In the genomic region with DNA sequence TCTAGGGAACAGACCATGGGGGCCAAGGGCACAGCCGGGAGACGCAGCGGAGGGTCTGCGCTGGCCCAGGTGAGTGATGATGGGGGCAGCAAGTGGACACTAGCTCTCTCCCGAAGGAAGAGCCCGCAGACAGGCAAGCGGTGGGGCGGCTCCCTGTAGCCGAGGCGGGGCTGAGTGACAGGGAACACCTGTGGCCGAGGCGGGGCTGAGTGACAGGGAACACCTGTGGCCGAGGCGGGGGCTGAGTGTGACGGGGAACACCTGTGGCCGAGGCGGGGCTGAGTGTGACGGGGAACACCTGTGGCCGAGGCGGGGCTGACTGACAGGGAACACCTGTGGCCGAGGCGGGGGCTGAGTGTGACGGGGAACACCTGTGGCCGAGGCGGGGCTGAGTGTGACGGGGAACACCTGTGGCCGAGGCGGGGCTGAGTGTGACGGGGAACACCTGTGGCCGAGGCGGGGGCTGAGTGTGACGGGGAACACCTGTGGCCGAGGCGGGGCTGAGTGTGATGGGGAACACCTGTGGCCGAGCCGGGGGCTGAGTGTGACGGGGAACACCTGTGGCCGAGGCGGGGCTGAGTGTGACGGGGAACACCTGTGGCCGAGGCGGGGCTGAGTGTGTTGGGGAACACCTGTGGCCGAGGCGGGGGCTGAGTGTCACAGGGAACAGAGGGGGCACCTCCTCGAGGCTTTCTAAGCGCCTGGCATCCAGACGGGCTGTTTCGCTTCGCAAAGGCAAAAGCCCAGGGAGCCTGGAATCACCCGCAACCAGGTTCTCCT, we compare ENCODE assay signal across 11 cellular contexts. TPM values are rescaled to one million over a fixed set of nuclear protein-coding genes. Genes with fewer than 3 reads are reported as not detected.
DNase-seq lines count a peak whose midpoint lies in the region; ATAC-seq and TF ChIP-seq lines count a peak whose summit lies in the region.
"Not testable (repeated sequence)": the region's sequence is repeated elsewhere in the genome, so short reads cannot be mapped to it uniquely, and the experiment has no call there.
"Had no signal": no experiment of that assay in that cellular context is flagged by ENCODE, and none has a peak within 500 bp of the region (broad histone marks: within the 10 kb centered on the region; RNA-seq: fewer than 3 reads in every experiment).

No MANE protein-coding gene starts in this region.

- intact Hi-C loops in HCT116 (cut with micrococcal nuclease); PC-3 (cut with micrococcal nuclease); natural killer cell (cut with micrococcal nuclease): not testable (repeated sequence)
- intact Hi-C loops in dorsolateral prefrontal cortex (cut with DNase I) = loop anchor here in 1 of 2 donors (10.0 kb wide), 1 partner anchor 317 kb away; the partner anchor contains the start of gene BSG

- H3K4me1 ChIP-seq in HCT116 (ENCODE audit: control insufficient read depth in 1 of 2, insufficient read depth in 2 of 2, low read length in 2 of 2) = peaks cover 0 to 13% of the 10 kb centered on the region in 2 experiments; a peak in 2 of 4 replicates
- H3K4me1 ChIP-seq in PC-3 (ENCODE audit: insufficient read depth, low read length); hepatocyte (ENCODE audit: insufficient read depth): not testable (repeated sequence)

- H3K4me2 ChIP-seq in HCT116 (ENCODE audit: low read length) (peak overlapping the region; percentile 80), PC-3 (ENCODE audit: low read length) (peak overlapping the region; percentile 86), hepatocyte (peak overlapping the region; percentile 68)

- not testable (repeated sequence) for BruUV-seq in HCT116 (replicated peaks; lab: Mats Ljungman, UMichigan); PC-3 (replicated peaks; lab: Mats Ljungman, UMichigan)

- not testable (repeated sequence) for TF ChIP-seq CTCF in AG10803 (conservative IDR thresholded peaks at IDR 0.05; ENCODE audit: low read length); HCT116 (IDR thresholded peaks at IDR 0.05 in 2 of 3, conservative IDR thresholded peaks at IDR 0.05 in 1 of 3; ENCODE audit: borderline replicate concordance in 1 of 3, insufficient read depth in 1 of 3, low read depth in 2 of 3, low read length in 2 of 3); PC-3 (conservative IDR thresholded peaks at IDR 0.05; ENCODE audit: low read depth, low read length); dorsolateral prefrontal cortex (IDR thresholded peaks at IDR 0.05 in 54 of 56, conservative IDR thresholded peaks at IDR 0.05 in 2 of 56; ENCODE audit: low read depth in 1 of 56, partially characterized antibody in 56 of 56); hepatocyte (IDR thresholded peaks at IDR 0.05; ENCODE audit: poor library complexity); natural killer cell (IDR thresholded peaks at IDR 0.05)

- H3K9me3 Mint-ChIP-seq in activated T-helper 17 cell treated with anti-CD3 and anti-CD28 coated beads, Interleukin-2, amount 50 U/mL, for 72 hours; natural killer cell; stimulated activated memory B cell treated with anti-CD40 and anti-IgM and Interleukin-4, amounts not matched to agents 10 μg/mL and 1 μg/mL and 100 μg/mL, for 72 hours: not testable (repeated sequence)

- POLR2A ChIA-PET in HCT116 (lab: Charles Lee); PC-3 (lab: Charles Lee; ENCODE audit: unreplicated experiment): not testable (repeated sequence)

- H3K36me3 Mint-ChIP-seq in activated T-helper 17 cell treated with anti-CD3 and anti-CD28 coated beads, Interleukin-2, amount 50 U/mL, for 72 hours (ENCODE audit: low read depth) = peaks cover 38% of the 10 kb centered on the region
- H3K36me3 Mint-ChIP-seq in natural killer cell = not testable (repeated sequence)
- peaks cover 14% of the 10 kb centered on the region for H3K36me3 Mint-ChIP-seq in stimulated activated memory B cell treated with anti-CD40 and anti-IgM and Interleukin-4, amounts not matched to agents 10 μg/mL and 1 μg/mL and 100 μg/mL, for 72 hours

- not testable (repeated sequence) for H3K27me3 Mint-ChIP-seq in activated T-helper 17 cell treated with anti-CD3 and anti-CD28 coated beads, Interleukin-2, amount 50 U/mL, for 72 hours; natural killer cell (ENCODE audit: low read depth in 2 of 2); stimulated activated memory B cell treated with anti-CD40 and anti-IgM and Interleukin-4, amounts not matched to agents 10 μg/mL and 1 μg/mL and 100 μg/mL, for 72 hours

- not testable (repeated sequence) for H4K20me1 ChIP-seq in HCT116 (ENCODE audit: insufficient read depth); PC-3 (ENCODE audit: low read length); hepatocyte (ENCODE audit: insufficient read depth, poor library complexity, severe bottlenecking)

- not testable (repeated sequence) for H3K4me1 Mint-ChIP-seq in activated T-helper 17 cell treated with anti-CD3 and anti-CD28 coated beads, Interleukin-2, amount 50 U/mL, for 72 hours
- H3K4me1 Mint-ChIP-seq in natural killer cell = peaks cover 9 to 30% of the 10 kb centered on the region in 2 donors
- H3K4me1 Mint-ChIP-seq in stimulated activated memory B cell treated with anti-CD40 and anti-IgM and Interleukin-4, amounts not matched to agents 10 μg/mL and 1 μg/mL and 100 μg/mL, for 72 hours = peaks cover 44% of the 10 kb centered on the region

- H3K9me3 ChIP-seq in HCT116 (ENCODE audit: control insufficient read depth in 1 of 2, insufficient read depth in 1 of 2, low read depth in 1 of 2, low read length in 2 of 2); PC-3 (ENCODE audit: low read length); hepatocyte (ENCODE audit: low read depth): not testable (repeated sequence)

- peak overlapping the region; percentile 85 for H3K4me3 Mint-ChIP-seq in activated T-helper 17 cell treated with anti-CD3 and anti-CD28 coated beads, Interleukin-2, amount 50 U/mL, for 72 hours
- peak overlapping the region; percentile 86 for H3K4me3 Mint-ChIP-seq in natural killer cell
- H3K4me3 Mint-ChIP-seq in stimulated activated memory B cell treated with anti-CD40 and anti-IgM and Interleukin-4, amounts not matched to agents 10 μg/mL and 1 μg/mL and 100 μg/mL, for 72 hours = peak overlapping the region; percentile 85

- peak overlapping the region; percentile 99 for H3K27ac Mint-ChIP-seq in activated T-helper 17 cell treated with anti-CD3 and anti-CD28 coated beads, Interleukin-2, amount 50 U/mL, for 72 hours
- peak overlapping the region; percentile 99 for H3K27ac Mint-ChIP-seq in natural killer cell
- H3K27ac Mint-ChIP-seq in stimulated activated memory B cell treated with anti-CD40 and anti-IgM and Interleukin-4, amounts not matched to agents 10 μg/mL and 1 μg/mL and 100 μg/mL, for 72 hours = peak overlapping the region; percentile 100

- not testable (repeated sequence) for H3F3A ChIP-seq in PC-3 (ENCODE audit: low read length, unreplicated experiment)

- H3K4me3 ChIP-seq in AG10803 (ENCODE audit: low read length) = peak overlapping the region; percentile 82
- peak overlapping the region; percentile 83 to 85 for H3K4me3 ChIP-seq in HCT116 (replicated peaks in 1 of 2; ENCODE audit: low read depth in 1 of 2, low read length in 2 of 2)
- peak overlapping the region; percentile 84 for H3K4me3 ChIP-seq in PC-3 (ENCODE audit: low read length)
- peak overlapping the region; percentile 36 to 98 (median 83) for H3K4me3 ChIP-seq in dorsolateral prefrontal cortex
- H3K4me3 ChIP-seq in hepatocyte = peak overlapping the region; percentile 88

- H3K27ac ChIP-seq in HCT116 (ENCODE audit: low read depth, low read length) (peak overlapping the region; percentile 82), dorsolateral prefrontal cortex (peak overlapping the region in 19 of 59 donors; percentile 19 to 99 (median 95)), hepatocyte (peak overlapping the region; percentile 92)
- H3K27ac ChIP-seq in PC-3 (ENCODE audit: low read length) = not testable (repeated sequence)

- not testable (repeated sequence) for ATAC-seq in HCT116; PC-3; activated T-helper 17 cell treated with anti-CD3 and anti-CD28 coated beads, Interleukin-2, amount 50 U/mL, for 72 hours (replicated peaks); natural killer cell; stimulated activated memory B cell treated with anti-CD40 and anti-IgM and Interleukin-4, amounts not matched to agents 10 μg/mL and 1 μg/mL and 100 μg/mL, for 72 hours

- H3K9ac ChIP-seq in HCT116 (ENCODE audit: low read length) (peak overlapping the region; percentile 87), PC-3 (ENCODE audit: low read length) (peak overlapping the region; percentile 93; the same call in 1 of the 2 replicates)

- peaks cover 7 to 19% of the 10 kb centered on the region in 2 experiments; a peak in 3 of 4 replicates for H3K36me3 ChIP-seq in HCT116 (ENCODE audit: control insufficient read depth in 1 of 2, insufficient read depth in 2 of 2, low read length in 2 of 2)
- H3K36me3 ChIP-seq in PC-3 (ENCODE audit: low read depth, low read length); hepatocyte (replicated peaks; ENCODE audit: insufficient read depth, low read depth): not testable (repeated sequence)

- H2AFZ ChIP-seq in HCT116 (ENCODE audit: low read depth, low read length, poor library complexity, severe bottlenecking); PC-3 (ENCODE audit: low read length); hepatocyte: not testable (repeated sequence)

- 87% methylated on average over 19 of the region's 50 CpGs for WGBS in hepatocyte (ENCODE audit: low lambda C conversion rate, missing lambda C conversion rate)

- not testable (repeated sequence) for TF ChIP-seq RAD21 in HCT116 (IDR thresholded peaks at IDR 0.05; ENCODE audit: low read depth)

- peaks cover 12% of the 10 kb centered on the region; the same call in 1 of the 2 replicates for H3K79me2 ChIP-seq in HCT116 (ENCODE audit: insufficient read depth, low read length)
- H3K79me2 ChIP-seq in PC-3 (ENCODE audit: low read length) = peaks cover 15% of the 10 kb centered on the region
- H3K79me2 ChIP-seq in hepatocyte = peaks cover 20% of the 10 kb centered on the region

- RAD21 ChIA-PET in HCT116 (lab: Charles Lee; ENCODE audit: low non-redundant PET in 1 of 2, low total read pairs in 2 of 2, uncharacterized antibody in 2 of 2, unreplicated experiment in 2 of 2) = not testable (repeated sequence)

- H3K27me3 ChIP-seq in HCT116 (ENCODE audit: insufficient read depth, low read length); PC-3 (ENCODE audit: low read length); dorsolateral prefrontal cortex; hepatocyte: not testable (repeated sequence)

- not testable (repeated sequence) for H3K9me2 ChIP-seq in HCT116 (ENCODE audit: insufficient read depth); PC-3 (replicated peaks; ENCODE audit: low read length); hepatocyte (replicated peaks; ENCODE audit: insufficient read depth)

- not testable (repeated sequence) for DNase-seq in AG10803 (ENCODE audit: low read depth); HCT116 (ENCODE audit: low read depth, low spot score); PC-3; dorsolateral prefrontal cortex; hepatocyte (ENCODE audit: low spot score); natural killer cell

- CTCF ChIA-PET in HCT116 (lab: Charles Lee); PC-3 (lab: Charles Lee): not testable (repeated sequence)

- TF ChIP-seq POLR2A in HCT116 (IDR thresholded peaks at IDR 0.05; ENCODE audit: borderline replicate concordance, extremely low read depth, insufficient read depth, insufficient read length) = not testable (repeated sequence)

RNA-seq across cellular contexts. Expression of gene MED16, which starts 1.4 kb away (rescaled TPM):
- 73.6 TPM for total RNA-seq in HCT116 (2021; ENCODE audit: unreplicated experiment)
- 52.1 and 55.5 TPM in 2 replicates for polyA plus RNA-seq in HCT116 (2012)
- 25.9 and 41.6 TPM in 2 replicates for total RNA-seq in PC-3 (2014; rRNA removed)
- 10 to 100 TPM; 60.4 to 64.1 TPM for total RNA-seq in activated T-helper 17 cell treated with anti-CD3 and anti-CD28 coated beads, Interleukin-2, amount 50 U/mL, for 72 hours
- total RNA-seq in dorsolateral prefrontal cortex = 100 to 1,000 TPM in 1 of 120 experiments, 10 to 100 TPM in 119; 48.8 to 100 (median 63.9) TPM
- total RNA-seq in hepatocyte = 24.4 and 32.1 TPM in 2 replicates
- polyA plus RNA-seq in hepatocyte = 80.9 and 111 TPM in 2 replicates
- 10 to 100 TPM; 44.2 to 50.1 (median 44.7) TPM for total RNA-seq in natural killer cell

RNA-seq across cellular contexts. Expression of gene RNU6-9, which starts 1.7 kb away (rescaled TPM):
- total RNA-seq in HCT116 (2021; ENCODE audit: unreplicated experiment) = not detected
- not detected in 2 replicates for polyA plus RNA-seq in HCT116 (2012)
- total RNA-seq in PC-3 (2014; rRNA removed) = not detected in 2 replicates
- total RNA-seq in activated T-helper 17 cell treated with anti-CD3 and anti-CD28 coated beads, Interleukin-2, amount 50 U/mL, for 72 hours = not detected
- not detected for total RNA-seq in dorsolateral prefrontal cortex
- total RNA-seq in hepatocyte = not detected in 2 replicates
- not detected in 2 replicates for polyA plus RNA-seq in hepatocyte
- not detected for total RNA-seq in natural killer cell
- total RNA-seq: glomerular endothelial cell, mucosa of gallbladder, ureter had no signal

RNA-seq across cellular contexts. Expression of gene R3HDM4, which starts 21.4 kb away (rescaled TPM):
- 92.3 TPM for total RNA-seq in HCT116 (2021; ENCODE audit: unreplicated experiment)
- polyA plus RNA-seq in HCT116 (2012) = 88.5 and 90.3 TPM in 2 replicates
- total RNA-seq in PC-3 (2014; rRNA removed) = 34.0 and 44.9 TPM in 2 replicates
- 10 to 100 TPM; 78.5 to 79.3 TPM for total RNA-seq in activated T-helper 17 cell treated with anti-CD3 and anti-CD28 coated beads, Interleukin-2, amount 50 U/mL, for 72 hours
- total RNA-seq in dorsolateral prefrontal cortex = 10 to 100 TPM; 26.1 to 60.5 (median 37.5) TPM
- total RNA-seq in hepatocyte = 42.2 and 44.1 TPM in 2 replicates
- polyA plus RNA-seq in hepatocyte = 86.6 and 88.2 TPM in 2 replicates
- 100 to 1,000 TPM in 1 of 3 donors, 10 to 100 TPM in 2; 88.7 to 106 (median 97.8) TPM for total RNA-seq in natural killer cell

RNA-seq across cellular contexts. Expression of gene KISS1R, which starts 25.5 kb away (rescaled TPM):
- 5.9 TPM for total RNA-seq in HCT116 (2021; ENCODE audit: unreplicated experiment)
- 3.7 and 4.2 TPM in 2 replicates for polyA plus RNA-seq in HCT116 (2012)
- total RNA-seq in PC-3 (2014; rRNA removed) = 1.2 and 3.9 TPM in 2 replicates
- total RNA-seq in activated T-helper 17 cell treated with anti-CD3 and anti-CD28 coated beads, Interleukin-2, amount 50 U/mL, for 72 hours = 10 to 100 TPM; 17.5 to 53.1 TPM
- total RNA-seq in dorsolateral prefrontal cortex = 1 to 10 TPM in 59 of 120 experiments, under 1 TPM in 56, not detected in 5; 0.29 to 3.5 (median 1.0) TPM
- total RNA-seq in hepatocyte = 1.3 and 1.4 TPM in 2 replicates
- polyA plus RNA-seq in hepatocyte = 2.1 and 4.2 TPM in 2 replicates
- under 1 TPM in 1 of 3 donors, not detected in 2; 0.31 TPM for total RNA-seq in natural killer cell
- total RNA-seq: ureter had no signal

RNA-seq across cellular contexts. Expression of gene CFD, which starts 32.1 kb away (rescaled TPM):
- total RNA-seq in HCT116 (2021; ENCODE audit: unreplicated experiment) (80.2 TPM), PC-3 (2014; rRNA removed) (22.4 and 38.0 TPM in 2 replicates), dorsolateral prefrontal cortex (1 to 10 TPM in 102 of 120 experiments, under 1 TPM in 16, not detected in 2; 0.44 to 6.5 (median 1.9) TPM), hepatocyte (3.3 and 9.0 TPM in 2 replicates), natural killer cell (10 to 100 TPM in 2 of 3 donors, 1 to 10 TPM in 1; 2.9 to 47.5 (median 10.4) TPM)
- 89.9 and 105 TPM in 2 replicates for polyA plus RNA-seq in HCT116 (2012)
- under 1 TPM; 0.40 to 0.89 TPM for total RNA-seq in activated T-helper 17 cell treated with anti-CD3 and anti-CD28 coated beads, Interleukin-2, amount 50 U/mL, for 72 hours
- polyA plus RNA-seq in hepatocyte = 8.2 and 11.2 TPM in 2 replicates
